15 cellular contexts compared by ENCODE assay signal in genomic region chr6:42199106-42199981, GRCh38. TPM values are rescaled to one million over a fixed set of nuclear protein-coding genes. Genes with fewer than 3 reads are reported as not detected.
DNase-seq lines count a peak whose midpoint lies in the region; ATAC-seq, FAIRE-seq and TF ChIP-seq lines count a peak whose summit lies in the region.
"Had no signal": no experiment of that assay in that cellular context is flagged by ENCODE, and none has a peak within 500 bp of the region (broad histone marks: within the 10 kb centered on the region; RNA-seq: fewer than 3 reads in every experiment).

No MANE protein-coding gene starts in this region.

- H3K27me3 ChIP-seq in bronchial epithelial cell (ENCODE audit: control insufficient read depth, insufficient read depth, low read length) (no peaks in the 10 kb centered on the region), small intestine (ENCODE audit: control insufficient read depth in 2 of 2, insufficient read depth in 2 of 2, low read length in 2 of 2) (no peaks in the 10 kb centered on the region)

- no peak overlapping the region for H3K27ac ChIP-seq in small intestine (ENCODE audit: low read depth in 1 of 2, low read length in 1 of 2)

- DNase-seq in DMS53 (lab: John Stamatoyannopoulos, UW) (peak; percentile 46), DMS53 treated with DMSO at 0.1 percent for 48 hours (lab: John Stamatoyannopoulos, UW; ENCODE audit: unreplicated experiment) (no peak), NCI-H446 treated with DMSO at 0.1 percent for 48 hours (lab: John Stamatoyannopoulos, UW) (peak; percentile 47), bronchial epithelial cell (ENCODE audit: low read depth) (peak; percentile 26), renal cortical epithelial cell (ENCODE audit: low read depth) (peak; percentile 82), small intestine (no peak), immature natural killer cell (no peak)
- DNase-seq: activated CD4-positive, CD25-positive, alpha-beta regulatory T cell treated with anti-CD3 and anti-CD28 coated beads, Interleukin-2, amount 50 U/mL, for 72 hours; naive B cell; NCI-H2081; Right ventricle myocardium superior; stimulated activated CD4-positive, alpha-beta T cell treated with anti-CD3 and anti-CD28 coated beads, Interleukin-15, amount 100 ng/mL, for 24 hours had no signal

- no peaks in the 10 kb centered on the region for H3K36me3 ChIP-seq in bronchial epithelial cell (ENCODE audit: control insufficient read depth, insufficient read depth, low read length)
- no peaks in the 10 kb centered on the region for H3K36me3 ChIP-seq in small intestine (ENCODE audit: control insufficient read depth in 2 of 2, insufficient read depth in 2 of 2, low read length in 2 of 2)

- no peak overlapping the region for H3K4me3 ChIP-seq in bronchial epithelial cell (ENCODE audit: low read depth, low read length)
- H3K4me3 ChIP-seq in small intestine (ENCODE audit: low read depth in 1 of 2, low read length in 2 of 2): no peak overlapping the region

- FAIRE-seq in bronchial epithelial cell (lab: Jason Lieb, UNC) (no peak), small intestine (lab: Jason Lieb, UNC) (no peak)
- FAIRE-seq: A204.1 had no signal

- H3K4me3 Mint-ChIP-seq in immature natural killer cell: no peak overlapping the region
- H3K4me3 Mint-ChIP-seq: naive B cell; stimulated activated naive CD8-positive, alpha-beta T cell treated with anti-CD3 and anti-CD28 coated beads, Interleukin-15, Interleukin-2, amounts not matched to agents 100 ng/mL and 50 ng/mL, for 24 hours had no signal

- H3K27ac Mint-ChIP-seq in immature natural killer cell: no peak overlapping the region
- H3K27ac Mint-ChIP-seq: stimulated activated naive CD8-positive, alpha-beta T cell treated with anti-CD3 and anti-CD28 coated beads, Interleukin-15, Interleukin-2, amounts not matched to agents 100 ng/mL and 50 ng/mL, for 24 hours had no signal

- H3K4me1 Mint-ChIP-seq in immature natural killer cell: peaks cover 0 to 3% of the 10 kb centered on the region in 2 donors

- H3K36me3 Mint-ChIP-seq in immature natural killer cell: peaks cover 7 to 14% (median 9%) of the 10 kb centered on the region in 3 donors

- H3K9me3 ChIP-seq in small intestine (ENCODE audit: control insufficient read depth, low read depth): no peaks in the 10 kb centered on the region

- peaks cover 0 to 2% of the 10 kb centered on the region in 2 donors for H3K4me1 ChIP-seq in small intestine (ENCODE audit: control insufficient read depth in 2 of 2, insufficient read depth in 1 of 2, low read depth in 1 of 2, low read length in 1 of 2)

- H3K27me3 Mint-ChIP-seq in immature natural killer cell (ENCODE audit: low read depth in 3 of 3): no peaks in the 10 kb centered on the region
- H3K27me3 Mint-ChIP-seq: naive B cell; stimulated activated naive CD8-positive, alpha-beta T cell treated with anti-CD3 and anti-CD28 coated beads, Interleukin-15, Interleukin-2, amounts not matched to agents 100 ng/mL and 50 ng/mL, for 24 hours had no signal

- TF ChIP-seq CTCF in bronchial epithelial cell (IDR thresholded peaks at IDR 0.05; ENCODE audit: insufficient read depth, low read length, severe bottlenecking): no peak

- H3K9me3 Mint-ChIP-seq in immature natural killer cell: peaks cover 0 to 1% (median 0%) of the 10 kb centered on the region in 6 donors

- WGBS in small intestine, 3 donors: 88 to 94% (median 94%) methylated on average over 5 of the region's 5 CpGs

- ATAC-seq in HG03159 (IDR thresholded peaks at IDR 0.05; ENCODE audit: unreplicated experiment): no peak

RNA-seq across cellular contexts. Expression of gene GUCA1B, which starts 4.6 kb away (rescaled TPM):
- 1.9 and 2.4 TPM in 2 replicates for total RNA-seq in bronchial epithelial cell
- 0.55 TPM in 1 of 2 replicates, not detected in the other for total RNA-seq in renal cortical epithelial cell
- polyA plus RNA-seq in small intestine: under 1 TPM in 1 of 3 donors, not detected in 2; 0.36 TPM
- polyA plus RNA-seq in immature natural killer cell: under 1 TPM in 2 of 3 donors, not detected in 1; 0.24 to 0.96 TPM

RNA-seq across cellular contexts. Expression of gene MRPS10, which starts 18.3 kb away (rescaled TPM):
- total RNA-seq in bronchial epithelial cell (71.6 and 74.5 TPM in 2 replicates), renal cortical epithelial cell (56.6 and 88.9 TPM in 2 replicates)
- polyA plus RNA-seq in small intestine (10 to 100 TPM; 20.0 to 33.0 (median 25.9) TPM), immature natural killer cell (10 to 100 TPM; 44.7 to 52.5 (median 46.7) TPM)

RNA-seq across cellular contexts. Expression of gene GUCA1A, which starts 26.2 kb away (rescaled TPM):
- not detected in 2 replicates for total RNA-seq in bronchial epithelial cell
- total RNA-seq in renal cortical epithelial cell: 0.05 TPM in 1 of 2 replicates, not detected in the other
- under 1 TPM in 1 of 3 donors, not detected in 2; 0.69 TPM for polyA plus RNA-seq in small intestine
- polyA plus RNA-seq in immature natural killer cell: not detected
- total RNA-seq: Right ventricle myocardium superior had no signal

RNA-seq across cellular contexts. Expression of gene C6orf132, which starts 56.9 kb away (rescaled TPM):
- total RNA-seq in bronchial epithelial cell: 11.3 and 46.1 TPM in 2 replicates
- total RNA-seq in renal cortical epithelial cell: 6.9 and 16.3 TPM in 2 replicates
- polyA plus RNA-seq in small intestine: 100 to 1,000 TPM in 2 of 3 donors, 10 to 100 TPM in 1; 44.1 to 198 (median 119) TPM
- polyA plus RNA-seq in immature natural killer cell: under 1 TPM in 2 of 3 donors, not detected in 1; 0.06 to 0.10 TPM

Comparison
In these comparisons a context has a peak if more than half of its experiments do, and no peak if none do; other contexts are left out.
1. DNase-seq: peak in DMS53 (single experiment), NCI-H446 treated with DMSO at 0.1 percent for 48 hours (single experiment), bronchial epithelial cell (single experiment) and renal cortical epithelial cell (single experiment); none in DMS53 treated with DMSO at 0.1 percent for 48 hours (single experiment), small intestine (single experiment) and immature natural killer cell (0 of 3).